Comparison of ENCODE assay signal across 26 cellular contexts in the genomic region with DNA sequence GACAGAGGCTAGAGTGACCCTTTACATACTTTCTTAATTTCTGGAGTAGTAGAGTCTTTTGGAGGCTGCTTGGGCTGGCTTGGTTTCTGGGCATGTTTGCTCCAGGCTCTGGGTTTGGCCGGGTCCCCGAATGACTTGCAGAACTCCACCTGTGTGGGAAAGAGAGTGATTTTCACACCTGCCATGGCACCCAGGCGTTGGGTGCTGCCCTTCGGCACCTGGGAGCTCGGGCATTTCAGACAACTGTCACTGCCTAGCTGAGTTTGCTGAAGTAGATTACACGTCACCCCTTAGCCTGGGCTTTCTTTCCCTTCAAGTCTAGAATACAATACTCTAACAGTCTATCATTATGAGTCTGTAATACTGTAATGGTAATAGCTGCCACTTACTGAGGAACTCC.
"Had no signal": no experiment of that assay in that cellular context is flagged by ENCODE, and none has a peak within 500 bp of the region (broad histone marks: within the 10 kb centered on the region; RNA-seq: fewer than 3 reads in every experiment).

No MANE protein-coding gene starts in this region.

- H3K9me3 Mint-ChIP-seq: activated T-cell treated with anti-CD3 and anti-CD28 coated beads, Interleukin-2, amount 50 U/mL, for 4 hours had no signal

- H3K4me2 ChIP-seq: SK-N-SH had no signal

- H3K27ac ChIP-seq: brain microvascular endothelial cell, cardiac muscle cell, colonic mucosa, Peyer's patch, RWPE1, SJCRH30, WERI-Rb-1 had no signal

- H3K4me1 ChIP-seq: colonic mucosa, SJCRH30 had no signal

- H3K9me3 ChIP-seq: colonic mucosa, Peyer's patch, SJCRH30, SK-N-SH had no signal

- ATAC-seq: activated CD4-positive, alpha-beta T cell treated with anti-CD3 and anti-CD28 coated beads for 36 hours; activated T-cell treated with anti-CD3 and anti-CD28 coated beads, Interleukin-2, amount 50 U/mL, for 4 hours had no signal

- H3K4me3 Mint-ChIP-seq: activated CD4-positive, alpha-beta T cell treated with anti-CD3 and anti-CD28 coated beads for 36 hours; activated T-cell treated with anti-CD3 and anti-CD28 coated beads, Interleukin-2, amount 50 U/mL, for 4 hours had no signal

- H3K4me3 ChIP-seq: cardiac muscle cell, colonic mucosa, Peyer's patch, SJCRH30 had no signal

- DNase-seq: activated CD4-positive, alpha-beta T cell treated with anti-CD3 and anti-CD28 coated beads for 36 hours; activated CD4-positive, alpha-beta T cell treated with anti-CD3 and anti-CD28 coated beads, Interleukin-2, amount 50 U/mL, for 4 hours; activated CD8-positive, alpha-beta memory T cell treated with anti-CD3 and anti-CD28 coated beads, Interleukin-2, amount 50 U/mL, for 4 hours; activated effector memory CD4-positive, alpha-beta T cell treated with Interleukin-2 at 50 U/mL for 16 hours; activated naive CD4-positive, alpha-beta T cell treated with Interleukin-2 at 50 U/mL for 16 hours; activated T-cell treated with anti-CD3 and anti-CD28 coated beads, Interleukin-2, amount 50 U/mL, for 4 hours; amniotic stem cell; brain microvascular endothelial cell; colonic mucosa; IMR-90; Kasumi-1; KBM-7; NCI-H1105 treated with DMSO at 0.1 percent for 48 hours; NCI-H1436 treated with DMSO at 0.1 percent for 48 hours; NCI-H187; NCI-H2081; NCI-H446; NCI-H524; Peyer's patch; Right ventricle myocardium superior; SJCRH30; SK-N-SH; T-helper 1 cell; WERI-Rb-1 had no signal

- H3K27me3 Mint-ChIP-seq: activated CD4-positive, alpha-beta T cell treated with anti-CD3 and anti-CD28 coated beads for 36 hours had no signal

- H3K27me3 ChIP-seq: brain microvascular endothelial cell, cardiac muscle cell, colonic mucosa, Peyer's patch, SJCRH30 had no signal
